1 cellular context compared by ENCODE assay signal in the genomic region with DNA sequence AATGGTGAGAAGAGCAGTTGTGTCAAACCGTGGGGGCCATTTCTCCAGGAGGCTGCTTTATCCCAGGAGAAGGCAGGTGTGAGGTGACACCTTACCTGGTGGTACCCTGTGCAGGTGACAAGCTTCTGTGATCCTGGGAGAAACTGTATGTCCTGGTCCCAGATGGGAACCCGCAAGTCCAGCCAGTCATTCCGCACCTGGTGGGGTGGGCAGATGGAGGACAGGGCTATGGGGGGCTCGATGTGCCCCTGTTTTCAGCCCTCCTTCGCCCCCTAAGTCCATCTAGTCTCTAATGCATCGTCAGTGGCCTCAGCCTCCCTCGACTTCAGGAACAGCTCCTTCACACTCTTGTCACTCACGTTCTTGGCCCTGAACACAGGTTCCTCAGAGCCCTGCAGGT.
TF ChIP-seq lines count a peak whose summit lies in the region.

No MANE protein-coding gene starts in this region.

TF ChIP-seq in GM23338, 12 proteins besides CTCF, POLR2A, EP300 and RAD21 (continued from another document):
- TF ChIP-seq, protein P1, sequence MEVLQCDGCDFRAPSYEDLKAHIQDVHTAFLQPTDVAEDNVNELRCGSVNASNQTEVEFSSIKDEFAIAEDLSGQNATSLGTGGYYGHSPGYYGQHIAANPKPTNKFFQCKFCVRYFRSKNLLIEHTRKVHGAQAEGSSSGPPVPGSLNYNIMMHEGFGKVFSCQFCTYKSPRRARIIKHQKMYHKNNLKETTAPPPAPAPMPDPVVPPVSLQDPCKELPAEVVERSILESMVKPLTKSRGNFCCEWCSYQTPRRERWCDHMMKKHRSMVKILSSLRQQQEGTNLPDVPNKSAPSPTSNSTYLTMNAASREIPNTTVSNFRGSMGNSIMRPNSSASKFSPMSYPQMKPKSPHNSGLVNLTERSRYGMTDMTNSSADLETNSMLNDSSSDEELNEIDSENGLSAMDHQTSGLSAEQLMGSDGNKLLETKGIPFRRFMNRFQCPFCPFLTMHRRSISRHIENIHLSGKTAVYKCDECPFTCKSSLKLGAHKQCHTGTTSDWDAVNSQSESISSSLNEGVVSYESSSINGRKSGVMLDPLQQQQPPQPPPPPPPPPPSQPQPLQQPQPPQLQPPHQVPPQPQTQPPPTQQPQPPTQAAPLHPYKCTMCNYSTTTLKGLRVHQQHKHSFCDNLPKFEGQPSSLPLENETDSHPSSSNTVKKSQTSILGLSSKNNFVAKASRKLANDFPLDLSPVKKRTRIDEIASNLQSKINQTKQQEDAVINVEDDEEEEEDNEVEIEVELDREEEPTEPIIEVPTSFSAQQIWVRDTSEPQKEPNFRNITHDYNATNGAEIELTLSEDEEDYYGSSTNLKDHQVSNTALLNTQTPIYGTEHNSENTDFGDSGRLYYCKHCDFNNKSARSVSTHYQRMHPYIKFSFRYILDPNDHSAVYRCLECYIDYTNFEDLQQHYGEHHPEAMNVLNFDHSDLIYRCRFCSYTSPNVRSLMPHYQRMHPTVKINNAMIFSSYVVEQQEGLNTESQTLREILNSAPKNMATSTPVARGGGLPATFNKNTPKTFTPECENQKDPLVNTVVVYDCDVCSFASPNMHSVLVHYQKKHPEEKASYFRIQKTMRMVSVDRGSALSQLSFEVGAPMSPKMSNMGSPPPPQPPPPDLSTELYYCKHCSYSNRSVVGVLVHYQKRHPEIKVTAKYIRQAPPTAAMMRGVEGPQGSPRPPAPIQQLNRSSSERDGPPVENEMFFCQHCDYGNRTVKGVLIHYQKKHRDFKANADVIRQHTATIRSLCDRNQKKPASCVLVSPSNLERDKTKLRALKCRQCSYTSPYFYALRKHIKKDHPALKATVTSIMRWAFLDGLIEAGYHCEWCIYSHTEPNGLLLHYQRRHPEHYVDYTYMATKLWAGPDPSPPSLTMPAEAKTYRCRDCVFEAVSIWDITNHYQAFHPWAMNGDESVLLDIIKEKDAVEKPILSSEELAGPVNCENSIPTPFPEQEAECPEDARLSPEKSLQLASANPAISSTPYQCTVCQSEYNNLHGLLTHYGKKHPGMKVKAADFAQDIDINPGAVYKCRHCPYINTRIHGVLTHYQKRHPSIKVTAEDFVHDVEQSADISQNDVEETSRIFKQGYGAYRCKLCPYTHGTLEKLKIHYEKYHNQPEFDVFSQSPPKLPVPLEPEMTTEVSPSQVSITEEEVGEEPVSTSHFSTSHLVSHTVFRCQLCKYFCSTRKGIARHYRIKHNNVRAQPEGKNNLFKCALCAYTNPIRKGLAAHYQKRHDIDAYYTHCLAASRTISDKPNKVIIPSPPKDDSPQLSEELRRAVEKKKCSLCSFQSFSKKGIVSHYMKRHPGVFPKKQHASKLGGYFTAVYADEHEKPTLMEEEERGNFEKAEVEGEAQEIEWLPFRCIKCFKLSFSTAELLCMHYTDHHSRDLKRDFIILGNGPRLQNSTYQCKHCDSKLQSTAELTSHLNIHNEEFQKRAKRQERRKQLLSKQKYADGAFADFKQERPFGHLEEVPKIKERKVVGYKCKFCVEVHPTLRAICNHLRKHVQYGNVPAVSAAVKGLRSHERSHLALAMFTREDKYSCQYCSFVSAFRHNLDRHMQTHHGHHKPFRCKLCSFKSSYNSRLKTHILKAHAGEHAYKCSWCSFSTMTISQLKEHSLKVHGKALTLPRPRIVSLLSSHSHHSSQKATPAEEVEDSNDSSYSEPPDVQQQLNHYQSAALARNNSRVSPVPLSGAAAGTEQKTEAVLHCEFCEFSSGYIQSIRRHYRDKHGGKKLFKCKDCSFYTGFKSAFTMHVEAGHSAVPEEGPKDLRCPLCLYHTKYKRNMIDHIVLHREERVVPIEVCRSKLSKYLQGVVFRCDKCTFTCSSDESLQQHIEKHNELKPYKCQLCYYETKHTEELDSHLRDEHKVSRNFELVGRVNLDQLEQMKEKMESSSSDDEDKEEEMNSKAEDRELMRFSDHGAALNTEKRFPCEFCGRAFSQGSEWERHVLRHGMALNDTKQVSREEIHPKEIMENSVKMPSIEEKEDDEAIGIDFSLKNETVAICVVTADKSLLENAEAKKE (CRISPR knock-in tag; IDR thresholded peaks at IDR 0.05) = no peak
- no peak for TF ChIP-seq ZNF331 (CRISPR knock-in tag; IDR thresholded peaks at IDR 0.05; ENCODE audit: low read depth)
- TF ChIP-seq, protein P2, sequence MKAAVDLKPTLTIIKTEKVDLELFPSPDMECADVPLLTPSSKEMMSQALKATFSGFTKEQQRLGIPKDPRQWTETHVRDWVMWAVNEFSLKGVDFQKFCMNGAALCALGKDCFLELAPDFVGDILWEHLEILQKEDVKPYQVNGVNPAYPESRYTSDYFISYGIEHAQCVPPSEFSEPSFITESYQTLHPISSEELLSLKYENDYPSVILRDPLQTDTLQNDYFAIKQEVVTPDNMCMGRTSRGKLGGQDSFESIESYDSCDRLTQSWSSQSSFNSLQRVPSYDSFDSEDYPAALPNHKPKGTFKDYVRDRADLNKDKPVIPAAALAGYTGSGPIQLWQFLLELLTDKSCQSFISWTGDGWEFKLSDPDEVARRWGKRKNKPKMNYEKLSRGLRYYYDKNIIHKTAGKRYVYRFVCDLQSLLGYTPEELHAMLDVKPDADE (IDR thresholded peaks at IDR 0.05) = no peak
- TF ChIP-seq, protein P3, sequence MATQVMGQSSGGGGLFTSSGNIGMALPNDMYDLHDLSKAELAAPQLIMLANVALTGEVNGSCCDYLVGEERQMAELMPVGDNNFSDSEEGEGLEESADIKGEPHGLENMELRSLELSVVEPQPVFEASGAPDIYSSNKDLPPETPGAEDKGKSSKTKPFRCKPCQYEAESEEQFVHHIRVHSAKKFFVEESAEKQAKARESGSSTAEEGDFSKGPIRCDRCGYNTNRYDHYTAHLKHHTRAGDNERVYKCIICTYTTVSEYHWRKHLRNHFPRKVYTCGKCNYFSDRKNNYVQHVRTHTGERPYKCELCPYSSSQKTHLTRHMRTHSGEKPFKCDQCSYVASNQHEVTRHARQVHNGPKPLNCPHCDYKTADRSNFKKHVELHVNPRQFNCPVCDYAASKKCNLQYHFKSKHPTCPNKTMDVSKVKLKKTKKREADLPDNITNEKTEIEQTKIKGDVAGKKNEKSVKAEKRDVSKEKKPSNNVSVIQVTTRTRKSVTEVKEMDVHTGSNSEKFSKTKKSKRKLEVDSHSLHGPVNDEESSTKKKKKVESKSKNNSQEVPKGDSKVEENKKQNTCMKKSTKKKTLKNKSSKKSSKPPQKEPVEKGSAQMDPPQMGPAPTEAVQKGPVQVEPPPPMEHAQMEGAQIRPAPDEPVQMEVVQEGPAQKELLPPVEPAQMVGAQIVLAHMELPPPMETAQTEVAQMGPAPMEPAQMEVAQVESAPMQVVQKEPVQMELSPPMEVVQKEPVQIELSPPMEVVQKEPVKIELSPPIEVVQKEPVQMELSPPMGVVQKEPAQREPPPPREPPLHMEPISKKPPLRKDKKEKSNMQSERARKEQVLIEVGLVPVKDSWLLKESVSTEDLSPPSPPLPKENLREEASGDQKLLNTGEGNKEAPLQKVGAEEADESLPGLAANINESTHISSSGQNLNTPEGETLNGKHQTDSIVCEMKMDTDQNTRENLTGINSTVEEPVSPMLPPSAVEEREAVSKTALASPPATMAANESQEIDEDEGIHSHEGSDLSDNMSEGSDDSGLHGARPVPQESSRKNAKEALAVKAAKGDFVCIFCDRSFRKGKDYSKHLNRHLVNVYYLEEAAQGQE (IDR thresholded peaks at IDR 0.05; ENCODE audit: unreplicated experiment) = no peak
- no peak; the same call in 1 of the 2 replicates for TF ChIP-seq POLR2AphosphoS5 (IDR thresholded peaks at IDR 0.05; ENCODE audit: low read depth)
TF ChIP-seq in GM23338: peak in this region for 0.
